17 cellular contexts compared by ENCODE assay signal in the genomic region with DNA sequence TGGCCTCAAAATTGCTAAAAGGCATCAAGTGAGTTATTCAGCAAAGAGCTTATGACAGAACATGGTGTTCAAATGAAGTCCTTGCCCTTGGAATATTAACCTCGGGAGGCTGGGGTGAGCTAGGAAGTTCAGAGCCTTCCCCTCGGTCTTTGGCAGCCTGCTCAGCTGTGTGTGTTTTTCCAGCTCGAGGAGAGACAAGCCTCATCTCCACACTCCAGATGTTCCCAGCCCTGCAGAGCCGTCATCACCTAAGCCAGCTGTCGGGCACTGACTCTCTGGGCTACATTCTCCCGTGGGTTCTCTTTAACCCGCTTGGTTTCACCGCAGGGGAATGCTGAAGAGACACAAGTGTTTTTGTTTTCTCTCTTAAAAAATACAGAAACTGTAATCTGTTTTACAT. TPM values are rescaled to one million over a fixed set of nuclear protein-coding genes. Genes with fewer than 3 reads are reported as not detected.
"Had no signal": no experiment of that assay in that cellular context is flagged by ENCODE, and none has a peak within 500 bp of the region (broad histone marks: within the 10 kb centered on the region; RNA-seq: fewer than 3 reads in every experiment).

No MANE protein-coding gene starts in this region.

- H3K4me3 ChIP-seq: lung, skin epidermis had no signal

- FAIRE-seq: astrocyte, bronchial epithelial cell had no signal

- DNase-seq: activated CD4-positive, alpha-beta T cell treated with anti-CD3 and anti-CD28 coated beads for 1 hour; activated CD4-positive, alpha-beta T cell treated with anti-CD3 and anti-CD28 coated beads, Interleukin-2, amount 50 U/mL, for 4 hours; activated naive CD4-positive, alpha-beta T cell; activated T-cell treated with anti-CD3 and anti-CD28 coated beads for 4 hours; erythroblast; glutamatergic neuron; stimulated activated CD4-positive, alpha-beta T cell treated with anti-CD3 and anti-CD28 coated beads, Interleukin-15, amount 100 ng/mL, for 24 hours; stimulated activated CD4-positive, alpha-beta T cell treated with anti-CD3 and anti-CD28 coated beads, Interleukin-4, amount 100 ng/mL, for 24 hours; stimulated activated naive CD4-positive, alpha-beta T cell; T-helper 1 cell; T1000 had no signal

- ATAC-seq: SK-N-SH treated with all-trans-retinoic acid at 6 μM for 48 hours had no signal

- H3K27ac ChIP-seq: skin epidermis had no signal

RNA-seq across cellular contexts. Expression of gene IRX3, which starts 47.1 kb away (rescaled TPM):
- polyA plus RNA-seq: neural cell had no signal
